ENCODE assay signal across 1 cellular context in the genomic region with DNA sequence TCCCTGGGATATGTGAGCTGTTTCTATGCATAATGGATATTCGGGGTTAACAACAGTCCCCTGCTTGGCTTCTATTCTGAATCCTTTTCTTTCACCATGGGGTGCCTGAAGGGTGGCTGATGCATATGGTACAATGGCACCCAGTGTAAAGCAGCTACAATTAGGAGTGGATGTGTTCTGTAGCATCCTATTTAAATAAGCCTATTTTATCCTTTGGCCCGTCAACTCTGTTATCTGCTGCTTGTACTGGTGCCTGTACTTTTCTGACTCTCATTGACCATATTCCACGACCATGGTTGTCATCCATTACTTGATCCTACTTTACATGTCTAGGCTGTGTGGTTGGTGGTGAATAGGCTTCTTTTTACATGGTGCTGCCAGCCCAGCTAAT.
TF ChIP-seq lines count a peak whose summit lies in the region.

No MANE protein-coding gene starts in this region.

TF ChIP-seq in HepG2, 621 proteins besides CTCF, POLR2A, EP300 and RAD21:
- peak; percentile 18 for TF ChIP-seq TEAD3 (CRISPR knock-in tag; optimal IDR thresholded peaks at IDR 0.05; ENCODE audit: borderline replicate concordance)
- TF ChIP-seq HIVEP1 (CRISPR knock-in tag; IDR thresholded peaks at IDR 0.05) = no peak
